In genomic region chr15:70291696-70292510, GRCh38 we compare ENCODE assay signal across 18 cellular contexts.
"Had no signal": no experiment of that assay in that cellular context is flagged by ENCODE, and none has a peak within 500 bp of the region (broad histone marks: within the 10 kb centered on the region; RNA-seq: fewer than 3 reads in every experiment).

No MANE protein-coding gene starts in this region.

- H3K9me3 Mint-ChIP-seq: activated T-helper 2 cell treated with anti-CD3 and anti-CD28 coated beads, Interferon-gamma antibody, Interleukin-2, Interleukin-4, amounts not matched to agents 10 μg/mL and 5 μg/mL and 100 μg/mL, durations not matched to agents 14 hours and 24 hours and 36 hours; endodermal cell; stimulated activated memory B cell treated with anti-CD40 and anti-IgM and Interleukin-4, amounts not matched to agents 10 μg/mL and 1 μg/mL and 100 μg/mL, for 72 hours had no signal

- H3K27ac ChIP-seq: cardiac muscle cell, dorsolateral prefrontal cortex, gastrocnemius medialis, heart left ventricle, lower lobe of right lung, ovary, vagina had no signal

- H3K36me3 ChIP-seq: cardiac muscle cell, gastrocnemius medialis, heart left ventricle, lower lobe of right lung, ovary, thyroid gland, vagina had no signal

- H3K36me3 Mint-ChIP-seq: activated CD4-positive, alpha-beta memory T cell treated with anti-CD3 and anti-CD28 coated beads for 36 hours; activated CD8-positive, alpha-beta memory T cell treated with anti-CD3 and anti-CD28 coated beads, Interleukin-2, amount 10 ng/mL, durations not matched to agents 7 days and 5 days; stimulated activated memory B cell treated with anti-CD40 and anti-IgM and Interleukin-4, amounts not matched to agents 10 μg/mL and 1 μg/mL and 100 μg/mL, for 72 hours had no signal

- H3K9me3 ChIP-seq: gastrocnemius medialis, heart left ventricle, lower lobe of right lung, ovary, thyroid gland, vagina had no signal

- DNase-seq: activated CD4-positive, alpha-beta memory T cell treated with anti-CD3 and anti-CD28 coated beads for 36 hours; activated CD8-positive, alpha-beta memory T cell treated with anti-CD3 and anti-CD28 coated beads, Interleukin-2, amount 10 ng/mL, durations not matched to agents 7 days and 5 days; activated naive CD4-positive, alpha-beta T cell treated with anti-CD3 and anti-CD28 coated beads, Interleukin-2, amount 50 U/mL, for 16 hours; activated T-cell treated with anti-CD3 and anti-CD28 coated beads, Interleukin-2, amount 50 U/mL, for 1 hour; dorsolateral prefrontal cortex; endodermal cell; gastrocnemius medialis; heart left ventricle; lower lobe of right lung; midbrain; ovary; stimulated activated CD4-positive, alpha-beta T cell treated with anti-CD3 and anti-CD28 coated beads, Interleukin-2, amount 100 ng/mL, for 48 hours; T-helper 9 cell; thyroid gland had no signal

- H3K27me3 Mint-ChIP-seq: activated CD4-positive, alpha-beta memory T cell treated with anti-CD3 and anti-CD28 coated beads for 36 hours; stimulated activated memory B cell treated with anti-CD40 and anti-IgM and Interleukin-4, amounts not matched to agents 10 μg/mL and 1 μg/mL and 100 μg/mL, for 72 hours had no signal

- ATAC-seq: activated CD8-positive, alpha-beta memory T cell treated with anti-CD3 and anti-CD28 coated beads, Interleukin-2, amount 10 ng/mL, durations not matched to agents 7 days and 5 days; gastrocnemius medialis; lower lobe of right lung; stimulated activated memory B cell treated with anti-CD40 and anti-IgM and Interleukin-4, amounts not matched to agents 10 μg/mL and 1 μg/mL and 100 μg/mL, for 72 hours had no signal

- H3K4me1 Mint-ChIP-seq: activated CD8-positive, alpha-beta memory T cell treated with anti-CD3 and anti-CD28 coated beads, Interleukin-2, amount 10 ng/mL, durations not matched to agents 7 days and 5 days had no signal

- H3K27me3 ChIP-seq: gastrocnemius medialis, heart left ventricle, ovary, thyroid gland, vagina had no signal

- H3K27ac Mint-ChIP-seq: activated CD4-positive, alpha-beta memory T cell treated with anti-CD3 and anti-CD28 coated beads for 36 hours; activated CD8-positive, alpha-beta memory T cell treated with anti-CD3 and anti-CD28 coated beads, Interleukin-2, amount 10 ng/mL, durations not matched to agents 7 days and 5 days; activated T-helper 2 cell treated with anti-CD3 and anti-CD28 coated beads, Interferon-gamma antibody, Interleukin-2, Interleukin-4, amounts not matched to agents 10 μg/mL and 5 μg/mL and 100 μg/mL, durations not matched to agents 14 hours and 24 hours and 36 hours; endodermal cell; stimulated activated memory B cell treated with anti-CD40 and anti-IgM and Interleukin-4, amounts not matched to agents 10 μg/mL and 1 μg/mL and 100 μg/mL, for 72 hours had no signal

- H3K4me3 ChIP-seq: cardiac muscle cell, dorsolateral prefrontal cortex, gastrocnemius medialis, heart left ventricle, lower lobe of right lung, ovary, thyroid gland, vagina had no signal

- H3K4me3 Mint-ChIP-seq: activated CD4-positive, alpha-beta memory T cell treated with anti-CD3 and anti-CD28 coated beads for 36 hours; activated CD8-positive, alpha-beta memory T cell treated with anti-CD3 and anti-CD28 coated beads, Interleukin-2, amount 10 ng/mL, durations not matched to agents 7 days and 5 days; endodermal cell; stimulated activated memory B cell treated with anti-CD40 and anti-IgM and Interleukin-4, amounts not matched to agents 10 μg/mL and 1 μg/mL and 100 μg/mL, for 72 hours had no signal
